23 cellular contexts compared by ENCODE assay signal in the genomic region with DNA sequence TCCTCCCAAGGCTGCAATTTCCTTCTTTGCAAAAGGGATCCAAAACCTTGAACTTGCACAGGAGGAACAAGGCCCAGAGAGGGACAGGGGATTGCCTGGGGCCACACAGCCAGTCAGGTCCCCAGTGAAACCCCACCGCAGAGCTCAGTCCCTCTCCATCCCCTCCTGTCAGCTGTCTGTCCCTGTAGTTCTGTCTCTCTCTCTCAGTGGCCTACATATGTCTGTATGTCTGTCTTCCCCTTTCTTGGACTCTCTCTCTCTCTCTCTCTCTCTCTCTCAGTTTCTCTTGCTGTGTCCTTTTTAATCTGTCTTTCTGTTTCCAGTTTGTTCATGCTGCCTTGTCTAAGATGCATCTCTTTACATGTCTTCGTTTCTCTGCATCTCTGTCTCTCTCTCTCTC. TPM values are rescaled to one million over a fixed set of nuclear protein-coding genes. Genes with fewer than 3 reads are reported as not detected.
A peak's percentile ranks its signal among the peaks of the same experiment; 100 is the strongest.
DNase-seq lines count a peak whose midpoint lies in the region; ATAC-seq, FAIRE-seq and TF ChIP-seq lines count a peak whose summit lies in the region.
"Had no signal": no experiment of that assay in that cellular context is flagged by ENCODE, and none has a peak within 500 bp of the region (broad histone marks: within the 10 kb centered on the region; RNA-seq: fewer than 3 reads in every experiment).

No MANE protein-coding gene starts in this region.

- no peak overlapping the region for H3K4me3 ChIP-seq in GM06990 (replicated peaks; ENCODE audit: low read depth, low read length)
- no peak overlapping the region for H3K4me3 ChIP-seq in endothelial cell of umbilical vein (replicated peaks in 1 of 3; ENCODE audit: insufficient read depth in 1 of 3, low read depth in 1 of 3, low read length in 3 of 3)
- no peak overlapping the region for H3K4me3 ChIP-seq in adrenal gland

- peak; percentile 71 for FAIRE-seq in GM18507 (lab: Jason Lieb, UNC)
- FAIRE-seq in endothelial cell of umbilical vein (lab: Jason Lieb, UNC), result peak; percentile 48

- ATAC-seq in T-helper 17 cell, result no peak

- H3K27me3 ChIP-seq in GM06990 (replicated peaks; ENCODE audit: control insufficient read depth, insufficient read depth, low read length), result no peaks in the 10 kb centered on the region
- H3K27me3 ChIP-seq in endothelial cell of umbilical vein (ENCODE audit: control insufficient read depth in 2 of 2, insufficient read depth in 2 of 2, low read length in 2 of 2), result no peaks in the 10 kb centered on the region
- H3K27me3 ChIP-seq in adrenal gland, result no peaks in the 10 kb centered on the region

- no peaks in the 10 kb centered on the region for H3K79me2 ChIP-seq in endothelial cell of umbilical vein (ENCODE audit: control insufficient read depth, insufficient read depth, low read length)

- no peak overlapping the region for H3K9ac ChIP-seq in endothelial cell of umbilical vein (replicated peaks; ENCODE audit: extremely low read depth, insufficient read depth, low read length)

- peaks cover 4% of the 10 kb centered on the region for H3K36me3 Mint-ChIP-seq in T-helper 17 cell (ENCODE audit: low read depth)

- DNase-seq in GM06990 (ENCODE audit: extremely low read depth, insufficient read length) (peak; percentile 25), GM18507 (ENCODE audit: extremely low spot score, insufficient read length, low read depth) (no peak), T-helper 17 cell (no peak), endothelial cell of umbilical vein (ENCODE audit: low read depth, low spot score) (no peak), SW480 (ENCODE audit: low spot score) (no peak), GF-D8 (lab: John Stamatoyannopoulos, UW) (no peak), adrenal gland (no peak)
- DNase-seq: AML-193, DMS79 treated with DMSO at 0.1 percent for 48 hours, HFFc6, Kasumi-1, MM.1S, NCI-H1105 treated with DMSO at 0.1 percent for 48 hours, NCI-H1694, NCI-H2081 treated with DMSO at 0.1 percent for 48 hours, NCI-H510A, NCI-H748 treated with DMSO at 0.1 percent for 48 hours, OCI-M1, Right ventricle myocardium superior, SW 1271 had no signal

- CTCF ChIA-PET in endothelial cell of umbilical vein (lab: Charles Lee), result interaction anchor here (1.0 to 1.7 kb wide), 4 partner anchors 40 to 112 kb away, joined by 3 to 4 read pairs (median 3); no protein-coding TSS in a partner anchor

- peaks cover 33% of the 10 kb centered on the region for H3K27me3 Mint-ChIP-seq in T-helper 17 cell

- H3K4me1 Mint-ChIP-seq in T-helper 17 cell, result peaks cover 6% of the 10 kb centered on the region

- H3K4me1 ChIP-seq in endothelial cell of umbilical vein (ENCODE audit: control insufficient read depth, extremely low read depth, insufficient read depth, low read length), result peaks cover 11% of the 10 kb centered on the region
- peaks cover 10 to 25% of the 10 kb centered on the region in 2 donors for H3K4me1 ChIP-seq in adrenal gland (replicated peaks in 1 of 2)

- POLR2A ChIA-PET in endothelial cell of umbilical vein (lab: Charles Lee), result no interaction called here

- H3K36me3 ChIP-seq in GM06990 (ENCODE audit: control insufficient read depth, insufficient read depth, low read length), result no peaks in the 10 kb centered on the region
- H3K36me3 ChIP-seq in endothelial cell of umbilical vein (ENCODE audit: control insufficient read depth in 2 of 2, extremely low read depth in 1 of 2, insufficient read depth in 2 of 2, low read length in 2 of 2), result peaks cover 0 to 2% of the 10 kb centered on the region in 2 experiments
- H3K36me3 ChIP-seq in adrenal gland (replicated peaks in 1 of 2), result no peaks in the 10 kb centered on the region

- intact Hi-C loops in endothelial cell of umbilical vein (cut with micrococcal nuclease), result no loop called here
- intact Hi-C loops in adrenal gland (cut with DNase I), result no loop called here

- H4K20me1 ChIP-seq in endothelial cell of umbilical vein (replicated peaks; ENCODE audit: control insufficient read depth, extremely low read depth, insufficient read depth, low read length), result no peaks in the 10 kb centered on the region

- H3K27ac ChIP-seq in endothelial cell of umbilical vein (ENCODE audit: insufficient read depth, low read depth, low read length) (no peak overlapping the region), adrenal gland (no peak overlapping the region)
- H3K27ac ChIP-seq: C4-2B had no signal

- 89 to 95% (median 92%) methylated on average over 2 of the region's 2 CpGs for WGBS in adrenal gland, 4 donors

- BruUV-seq in endothelial cell of umbilical vein (replicated peaks; lab: Mats Ljungman, UMichigan), result no TSS peak

- dilution Hi-C loops in endothelial cell of umbilical vein (cut with MboI; ENCODE audit: extremely low pct_ligation_motif_present, low sequenced_read_pairs), result no loop called here

- H3K4me2 ChIP-seq in endothelial cell of umbilical vein (ENCODE audit: insufficient read depth, low read length), result no peak overlapping the region

- no peaks in the 10 kb centered on the region for H3K9me1 ChIP-seq in endothelial cell of umbilical vein (replicated peaks; ENCODE audit: control insufficient read depth, extremely low read depth, insufficient read depth, low read length)

- TF ChIP-seq CTCF in GM06990 (IDR thresholded peaks at IDR 0.05; ENCODE audit: insufficient read depth, low read length, poor library complexity, severe bottlenecking), result no peak
- no peak for TF ChIP-seq CTCF in endothelial cell of umbilical vein (IDR thresholded peaks at IDR 0.05; ENCODE audit: extremely low read depth in 1 of 2, insufficient read depth in 1 of 2, low read depth in 1 of 2, low read length in 2 of 2)
- TF ChIP-seq CTCF in adrenal gland (IDR thresholded peaks at IDR 0.05), result no peak

- TF ChIP-seq POLR2A in endothelial cell of umbilical vein (IDR thresholded peaks at IDR 0.05; ENCODE audit: low read depth, low read length), result no peak
- TF ChIP-seq POLR2A in adrenal gland (IDR thresholded peaks at IDR 0.05), result no peak

- no peak overlapping the region for H3K27ac Mint-ChIP-seq in T-helper 17 cell
- H3K27ac Mint-ChIP-seq: HFFc6 had no signal

- H3K9me3 ChIP-seq in T-helper 17 cell (ENCODE audit: control insufficient read depth, low read length, poor library complexity, severe bottlenecking) (no peaks in the 10 kb centered on the region), endothelial cell of umbilical vein (replicated peaks; ENCODE audit: control insufficient read depth, insufficient read depth, low read length) (no peaks in the 10 kb centered on the region), adrenal gland (replicated peaks in 1 of 3) (no peaks in the 10 kb centered on the region)

- H3K4me3 Mint-ChIP-seq in T-helper 17 cell, result peak overlapping the region; percentile 49
- H3K4me3 Mint-ChIP-seq: HFFc6 had no signal

- no peak overlapping the region for H2AFZ ChIP-seq in endothelial cell of umbilical vein (ENCODE audit: low read depth, low read length)

TF ChIP-seq in endothelial cell of umbilical vein, 7 proteins besides CTCF, POLR2A, EP300 and RAD21 (continues in another document):
- no peak for TF ChIP-seq EZH2 (IDR thresholded peaks at IDR 0.05; ENCODE audit: borderline replicate concordance, low read depth, low read length, severe bottlenecking)
- TF ChIP-seq FOS (IDR thresholded peaks at IDR 0.05; ENCODE audit: borderline replicate concordance, insufficient read depth, low read length), result no peak
- TF ChIP-seq JUN (IDR thresholded peaks at IDR 0.05; ENCODE audit: borderline replicate concordance, insufficient read depth, insufficient read length, low read depth), result no peak
- no peak for TF ChIP-seq MYC (IDR thresholded peaks at IDR 0.05; ENCODE audit: low read depth, low read length)
- TF ChIP-seq POLR2AphosphoS5 (IDR thresholded peaks at IDR 0.05; ENCODE audit: insufficient read depth, low read depth, low read length), result no peak

RNA-seq across cellular contexts. Expression of gene CEACAM19, which starts 11.5 kb away (rescaled TPM):
- under 1 TPM; 0.27 to 0.39 TPM for total RNA-seq in T-helper 17 cell
- 9.9 and 13.0 TPM in 2 replicates for total RNA-seq in endothelial cell of umbilical vein
- polyA plus RNA-seq in endothelial cell of umbilical vein, result 14.5 and 23.2 TPM in 2 replicates
- 4.2 and 7.2 TPM in 2 replicates for polyA plus RNA-seq in endothelial cell of umbilical vein (2011; cell fraction: cytosol; rRNA removed)
- 68.3 and 92.4 TPM in 2 replicates for polyA plus RNA-seq in endothelial cell of umbilical vein (2011; cell fraction: nucleus; rRNA removed)
- polyA plus RNA-seq in endothelial cell of umbilical vein (2012), result 11.6 and 13.1 TPM in 2 replicates
- polyA minus RNA-seq in endothelial cell of umbilical vein, result 25.3 and 27.7 TPM in 2 replicates
- 0.72 TPM for polyA minus RNA-seq in endothelial cell of umbilical vein (2011; cell fraction: cytosol; rRNA and poly(A)+ RNA removed)
- polyA minus RNA-seq in endothelial cell of umbilical vein (2011; cell fraction: nucleus; rRNA and poly(A)+ RNA removed), result 49.7 and 51.3 TPM in 2 replicates
- 10 to 100 TPM in 1 of 8 donors, 1 to 10 TPM in 7; 1.6 to 11.0 (median 2.7) TPM for total RNA-seq in adrenal gland
- polyA plus RNA-seq in adrenal gland, result 10 to 100 TPM in 2 of 3 donors, 1 to 10 TPM in 1; 2.2 to 38.2 (median 26.4) TPM

RNA-seq across cellular contexts. Expression of gene CEACAM16, which starts 16.1 kb away (rescaled TPM):
- total RNA-seq in T-helper 17 cell, result not detected
- not detected in 2 replicates for total RNA-seq in endothelial cell of umbilical vein
- polyA plus RNA-seq in endothelial cell of umbilical vein, result not detected in 2 replicates
- polyA plus RNA-seq in endothelial cell of umbilical vein (2011; cell fraction: cytosol; rRNA removed), result not detected in 2 replicates
- polyA plus RNA-seq in endothelial cell of umbilical vein (2011; cell fraction: nucleus; rRNA removed), result not detected in 2 replicates
- not detected in 2 replicates for polyA plus RNA-seq in endothelial cell of umbilical vein (2012)
- polyA minus RNA-seq in endothelial cell of umbilical vein, result not detected in 2 replicates
- polyA minus RNA-seq in endothelial cell of umbilical vein (2011; cell fraction: cytosol; rRNA and poly(A)+ RNA removed), result not detected
- not detected in 2 replicates for polyA minus RNA-seq in endothelial cell of umbilical vein (2011; cell fraction: nucleus; rRNA and poly(A)+ RNA removed)
- under 1 TPM in 3 of 8 donors, not detected in 5; 0.27 to 0.69 (median 0.30) TPM for total RNA-seq in adrenal gland
- 1 to 10 TPM in 1 of 3 donors, under 1 TPM in 1, not detected in 1; 0.57 to 1.4 TPM for polyA plus RNA-seq in adrenal gland
- total RNA-seq: H4, HFFc6, HT-29, Right ventricle myocardium superior had no signal

RNA-seq across cellular contexts. Expression of gene PVR, which starts 39.1 kb away (rescaled TPM):
- total RNA-seq in T-helper 17 cell (under 1 TPM; 0.70 to 0.94 TPM), endothelial cell of umbilical vein (133 and 199 TPM in 2 replicates), adrenal gland (10 to 100 TPM; 31.9 to 51.0 (median 44.6) TPM)
- polyA plus RNA-seq in endothelial cell of umbilical vein (226 and 276 TPM in 2 replicates), adrenal gland (10 to 100 TPM; 28.7 to 56.0 (median 45.0) TPM)
- polyA plus RNA-seq in endothelial cell of umbilical vein (2011; cell fraction: cytosol; rRNA removed), result 186 and 209 TPM in 2 replicates
- polyA plus RNA-seq in endothelial cell of umbilical vein (2011; cell fraction: nucleus; rRNA removed), result 237 and 251 TPM in 2 replicates
- polyA plus RNA-seq in endothelial cell of umbilical vein (2012), result 200 and 203 TPM in 2 replicates
- 236 and 278 TPM in 2 replicates for polyA minus RNA-seq in endothelial cell of umbilical vein
- 32.5 TPM for polyA minus RNA-seq in endothelial cell of umbilical vein (2011; cell fraction: cytosol; rRNA and poly(A)+ RNA removed)
- polyA minus RNA-seq in endothelial cell of umbilical vein (2011; cell fraction: nucleus; rRNA and poly(A)+ RNA removed), result 124 and 132 TPM in 2 replicates

Comparison
In these comparisons a context has a peak if more than half of its experiments do, and no peak if none do; other contexts are left out.
1. RNA of gene PVR, which starts 39.1 kb away (total RNA-seq): 133 to 199 TPM in endothelial cell of umbilical vein and 31.9 to 51.0 TPM in adrenal gland; 0.70 to 0.94 TPM in T-helper 17 cell; every median in the first group is over 10 times any median in the second.